8 cellular contexts compared by ENCODE assay signal in genomic region chr18:21598726-21599584, GRCh38. TPM values are rescaled to one million over a fixed set of nuclear protein-coding genes. Genes with fewer than 3 reads are reported as not detected.
A peak's percentile ranks its signal among the peaks of the same experiment; 100 is the strongest.
DNase-seq lines count a peak whose midpoint lies in the region; ATAC-seq, FAIRE-seq and TF ChIP-seq lines count a peak whose summit lies in the region.

No MANE protein-coding gene starts in this region.

- peaks cover 59% of the 10 kb centered on the region for H3K79me2 ChIP-seq in GM23338 (replicated peaks; ENCODE audit: insufficient read depth)

- no peak for DNase-seq in AG09309 (ENCODE audit: low read depth)
- no peak for DNase-seq in GM23338 (ENCODE audit: low spot score)
- no peak for DNase-seq in activated CD4-positive, alpha-beta memory T cell treated with anti-CD3 and anti-CD28 coated beads for 36 hours
- DNase-seq in suprapubic skin (ENCODE audit: low spot score in 2 of 2): no peak
- DNase-seq in H54 (ENCODE audit: insufficient read length, low spot score): no peak
- no peak for DNase-seq in NCI-H1048 (lab: John Stamatoyannopoulos, UW)
- no peak for DNase-seq in activated CD4-positive, alpha-beta T cell treated with anti-CD3 and anti-CD28 coated beads, Interleukin-2, amount 50 U/mL, for 48 hours

- TF ChIP-seq POLR2A in suprapubic skin (IDR thresholded peaks at IDR 0.05): no peak
- TF ChIP-seq POLR2A in H54 (IDR thresholded peaks at IDR 0.05; ENCODE audit: low read depth, low read length): no peak

- H3K27me3 ChIP-seq in GM23338 (ENCODE audit: insufficient read depth) (no peaks in the 10 kb centered on the region), iPS-20b (ENCODE audit: insufficient read depth, low read length) (no peaks in the 10 kb centered on the region), suprapubic skin (no peaks in the 10 kb centered on the region)

- H3K4me3 ChIP-seq in AG09309 (ENCODE audit: control insufficient read depth, low read depth, low read length): peak overlapping the region; percentile 99
- H3K4me3 ChIP-seq in GM23338: peak overlapping the region; percentile 99
- H3K4me3 ChIP-seq in iPS-20b (ENCODE audit: low read length): peak overlapping the region; percentile 100
- peak overlapping the region; percentile 92 for H3K4me3 ChIP-seq in suprapubic skin

- peak overlapping the region; percentile 100 for H3K27ac ChIP-seq in GM23338 (ENCODE audit: low read depth)
- peak overlapping the region; percentile 95 for H3K27ac ChIP-seq in iPS-20b (ENCODE audit: low read length)
- H3K27ac ChIP-seq in suprapubic skin: peak overlapping the region; percentile 99

- peak overlapping the region; percentile 95 for H3K27ac Mint-ChIP-seq in GM23338
- peak overlapping the region; percentile 97 for H3K27ac Mint-ChIP-seq in activated CD4-positive, alpha-beta memory T cell treated with anti-CD3 and anti-CD28 coated beads for 36 hours

- no peak for TF ChIP-seq EP300 in suprapubic skin (IDR thresholded peaks at IDR 0.05)

- TF ChIP-seq CTCF in AG09309 (IDR thresholded peaks at IDR 0.05; ENCODE audit: control insufficient read depth, insufficient read depth, low read depth, low read length, missing control alignments) (no peak), GM23338 (conservative IDR thresholded peaks at IDR 0.05; ENCODE audit: low read depth in 2 of 2) (no peak), suprapubic skin (IDR thresholded peaks at IDR 0.05) (no peak)

- H3K9me3 ChIP-seq in iPS-20b (ENCODE audit: insufficient read depth, low read depth, low read length) (no peaks in the 10 kb centered on the region), suprapubic skin (no peaks in the 10 kb centered on the region)

- H3K27me3 Mint-ChIP-seq in GM23338 (ENCODE audit: insufficient read depth, low read depth, poor library complexity): peaks cover 12% of the 10 kb centered on the region
- H3K27me3 Mint-ChIP-seq in activated CD4-positive, alpha-beta memory T cell treated with anti-CD3 and anti-CD28 coated beads for 36 hours: no peaks in the 10 kb centered on the region

- H4K20me1 ChIP-seq in GM23338 (replicated peaks; ENCODE audit: insufficient read depth): peaks cover 4% of the 10 kb centered on the region

- 67% methylated on average over 18 of the region's 18 CpGs for WGBS in suprapubic skin

- CTCF ChIA-PET in activated CD4-positive, alpha-beta memory T cell treated with anti-CD3 and anti-CD28 coated beads for 36 hours (lab: Charles Lee): interaction anchor here (2.5 to 4.5 kb wide), 2 partner anchors 13 to 110 kb away, joined by 11 to 139 read pairs; partner anchors contain the start of gene SNRPD1

- H3K36me3 Mint-ChIP-seq in GM23338 (ENCODE audit: low read depth): peaks cover 21% of the 10 kb centered on the region
- peaks cover 3% of the 10 kb centered on the region for H3K36me3 Mint-ChIP-seq in activated CD4-positive, alpha-beta memory T cell treated with anti-CD3 and anti-CD28 coated beads for 36 hours

- peaks cover 9% of the 10 kb centered on the region; the same call in 1 of the 2 replicates for H3K4me1 ChIP-seq in GM23338 (ENCODE audit: insufficient read depth)
- H3K4me1 ChIP-seq in iPS-20b (ENCODE audit: insufficient read depth, low read length): peaks cover 4% of the 10 kb centered on the region; the same call in 1 of the 2 replicates
- H3K4me1 ChIP-seq in suprapubic skin: peaks cover 25% of the 10 kb centered on the region

- intact Hi-C loops in activated CD4-positive, alpha-beta memory T cell treated with anti-CD3 and anti-CD28 coated beads for 36 hours (cut with micrococcal nuclease): no loop called here

- peak overlapping the region; percentile 98 for H3K4me3 Mint-ChIP-seq in GM23338
- peak overlapping the region; percentile 93 for H3K4me3 Mint-ChIP-seq in activated CD4-positive, alpha-beta memory T cell treated with anti-CD3 and anti-CD28 coated beads for 36 hours

- peak overlapping the region; percentile 94; the same call in 1 of the 2 replicates for H2AFZ ChIP-seq in GM23338

- peaks cover 6% of the 10 kb centered on the region for H3K4me1 Mint-ChIP-seq in GM23338
- H3K4me1 Mint-ChIP-seq in activated CD4-positive, alpha-beta memory T cell treated with anti-CD3 and anti-CD28 coated beads for 36 hours (ENCODE audit: low read depth): peaks cover 24% of the 10 kb centered on the region

- peak overlapping the region; percentile 97 for H3K9ac ChIP-seq in iPS-20b (ENCODE audit: low read depth, low read length)

- no peaks in the 10 kb centered on the region for H3K36me3 ChIP-seq in GM23338 (ENCODE audit: insufficient read depth)
- peaks cover 3% of the 10 kb centered on the region; the same call in 1 of the 2 replicates for H3K36me3 ChIP-seq in iPS-20b (ENCODE audit: insufficient read depth, low read depth, low read length)
- no peaks in the 10 kb centered on the region for H3K36me3 ChIP-seq in suprapubic skin

- POLR2A ChIA-PET in activated CD4-positive, alpha-beta memory T cell treated with anti-CD3 and anti-CD28 coated beads for 36 hours (lab: Charles Lee): interaction anchor here (1.1 to 2.6 kb wide), 3 partner anchors 12 to 143 kb away, joined by 3 to 49 read pairs (median 6); partner anchors contain the start of genes MIB1 and SNRPD1

- peaks cover 21% of the 10 kb centered on the region for H3F3A ChIP-seq in GM23338 (replicated peaks; ENCODE audit: low read depth)

- peak overlapping the region; percentile 96 for H3K4me2 ChIP-seq in GM23338

- no peak for FAIRE-seq in H54 (lab: Jason Lieb, UNC)

- ATAC-seq in GM23338: no peak

- peaks cover 8% of the 10 kb centered on the region for H3K9me3 Mint-ChIP-seq in GM23338
- no peaks in the 10 kb centered on the region for H3K9me3 Mint-ChIP-seq in activated CD4-positive, alpha-beta memory T cell treated with anti-CD3 and anti-CD28 coated beads for 36 hours

- H3K9me2 ChIP-seq in GM23338 (ENCODE audit: insufficient read depth): no peaks in the 10 kb centered on the region

TF ChIP-seq in GM23338, 12 proteins besides CTCF, POLR2A, EP300 and RAD21 (continues in another document):
- no peak for TF ChIP-seq NANOG (IDR thresholded peaks at IDR 0.05; ENCODE audit: borderline replicate concordance)

RNA-seq across cellular contexts. Expression of gene ESCO1, which starts 1.5 kb away (rescaled TPM):
- total RNA-seq in GM23338 (2014; rRNA removed; shearing (Covaris generic)): 56.1 and 56.8 TPM in 2 replicates
- 36.1 and 50.4 TPM in 2 replicates for polyA plus RNA-seq in GM23338 (2016; fragmentation: Nextera tagmentation; extraction: Ambion mirVana)
- 10 to 100 TPM; 18.6 to 22.0 TPM for total RNA-seq in activated CD4-positive, alpha-beta memory T cell treated with anti-CD3 and anti-CD28 coated beads for 36 hours
- total RNA-seq in suprapubic skin: 10 to 100 TPM; 15.9 to 23.5 (median 17.3) TPM

RNA-seq across cellular contexts. Expression of gene SNRPD1, which starts 13.2 kb away (rescaled TPM):
- 35.7 and 37.5 TPM in 2 replicates for total RNA-seq in GM23338 (2014; rRNA removed; shearing (Covaris generic))
- 660 and 700 TPM in 2 replicates for polyA plus RNA-seq in GM23338 (2016; fragmentation: Nextera tagmentation; extraction: Ambion mirVana)
- 100 to 1,000 TPM; 153 to 164 TPM for total RNA-seq in activated CD4-positive, alpha-beta memory T cell treated with anti-CD3 and anti-CD28 coated beads for 36 hours
- total RNA-seq in suprapubic skin: 1 to 10 TPM; 5.3 to 7.7 (median 6.5) TPM
